ENCODE assay signal across 8 cellular contexts in genomic region chr3:14921034-14921616, GRCh38. TPM values are rescaled to one million over a fixed set of nuclear protein-coding genes. Genes with fewer than 3 reads are reported as not detected.
DNase-seq lines count a peak whose midpoint lies in the region; ATAC-seq and TF ChIP-seq lines count a peak whose summit lies in the region.

No MANE protein-coding gene starts in this region.

- no peaks in the 10 kb centered on the region for H3K4me1 Mint-ChIP-seq in CD8-positive, alpha-beta T cell (ENCODE audit: low read depth)
- no peaks in the 10 kb centered on the region for H3K4me1 Mint-ChIP-seq in activated T-cell treated with anti-CD3 and anti-CD28 coated beads, Interleukin-2, amount 50 U/mL, for 4 hours (ENCODE audit: low read depth)
- H3K4me1 Mint-ChIP-seq in nephron, result no peaks in the 10 kb centered on the region
- H3K4me1 Mint-ChIP-seq in stimulated activated naive B cell treated with anti-CD40 and anti-IgM and Interleukin-4, amounts not matched to agents 10 μg/mL and 1 μg/mL and 100 μg/mL, for 72 hours, result peaks cover 0 to 8% of the 10 kb centered on the region in 2 donors

- no peaks in the 10 kb centered on the region for H3K36me3 ChIP-seq in CD8-positive, alpha-beta T cell (ENCODE audit: insufficient read depth, low read length)
- no peaks in the 10 kb centered on the region for H3K36me3 ChIP-seq in Panc1 (ENCODE audit: control insufficient read depth, insufficient read depth, low read length)
- H3K36me3 ChIP-seq in fibroblast of lung (ENCODE audit: control insufficient read depth, insufficient read depth, low read length), result no peaks in the 10 kb centered on the region

- ATAC-seq in CD8-positive, alpha-beta T cell, result peak; percentile 99
- ATAC-seq in Panc1, result peak; percentile 87
- peak; percentile 92 to 93 for ATAC-seq in activated T-cell treated with anti-CD3 and anti-CD28 coated beads, Interleukin-2, amount 50 U/mL, for 4 hours
- peak; percentile 94 to 95 for ATAC-seq in stimulated activated naive B cell treated with anti-CD40 and anti-IgM and Interleukin-4, amounts not matched to agents 10 μg/mL and 1 μg/mL and 100 μg/mL, for 72 hours (replicated peaks)

- intact Hi-C loops in CD8-positive, alpha-beta T cell (cut with DNase I, micrococcal nuclease), result loop anchor here (1.0 to 5.0 kb wide), 9 partner anchors 130 to 1024 kb away; no protein-coding TSS in a partner anchor
- intact Hi-C loops in Panc1 (cut with micrococcal nuclease; ENCODE audit: unreplicated experiment), result loop anchor here (1.0 to 10.0 kb wide), 3 partner anchors 114 to 414 kb away; no protein-coding TSS in a partner anchor

- H3K9me3 ChIP-seq in CD8-positive, alpha-beta T cell (ENCODE audit: low read length), result no peaks in the 10 kb centered on the region
- H3K9me3 ChIP-seq in Panc1 (ENCODE audit: control insufficient read depth, insufficient read depth, low read depth, low read length), result no peaks in the 10 kb centered on the region
- H3K9me3 ChIP-seq in fibroblast of lung (ENCODE audit: control insufficient read depth, insufficient read depth, low read depth, low read length), result no peaks in the 10 kb centered on the region

- no peaks in the 10 kb centered on the region for H3K36me3 Mint-ChIP-seq in CD8-positive, alpha-beta T cell
- H3K36me3 Mint-ChIP-seq in activated T-cell treated with anti-CD3 and anti-CD28 coated beads, Interleukin-2, amount 50 U/mL, for 4 hours (ENCODE audit: insufficient read depth), result no peaks in the 10 kb centered on the region
- no peaks in the 10 kb centered on the region for H3K36me3 Mint-ChIP-seq in nephron (ENCODE audit: low read depth)
- H3K36me3 Mint-ChIP-seq in stimulated activated naive B cell treated with anti-CD40 and anti-IgM and Interleukin-4, amounts not matched to agents 10 μg/mL and 1 μg/mL and 100 μg/mL, for 72 hours, result no peaks in the 10 kb centered on the region

- H3K79me2 ChIP-seq in fibroblast of lung (ENCODE audit: control insufficient read depth, insufficient read depth, low read length), result no peaks in the 10 kb centered on the region

- peak; percentile 68 to 93 (median 78) for DNase-seq in CD8-positive, alpha-beta T cell
- DNase-seq in GM20000 (ENCODE audit: low spot score) (peak; percentile 76), KG1 (lab: John Stamatoyannopoulos, UW) (peak; percentile 77), Panc1 (ENCODE audit: low read depth, low spot score) (peak; percentile 51), fibroblast of lung (ENCODE audit: low read depth in 2 of 2) (peak; percentile 76 to 85)
- peak; percentile 77 for DNase-seq in activated T-cell treated with anti-CD3 and anti-CD28 coated beads, Interleukin-2, amount 50 U/mL, for 4 hours
- DNase-seq in stimulated activated naive B cell treated with anti-CD40 and anti-IgM and Interleukin-4, amounts not matched to agents 10 μg/mL and 1 μg/mL and 100 μg/mL, for 72 hours, result peak; percentile 68

- H3K9ac ChIP-seq in fibroblast of lung (ENCODE audit: insufficient read depth, low read length), result no peak overlapping the region

- no TSS peak for BruUV-seq in Panc1 (replicated peaks; lab: Mats Ljungman, UMichigan)

- TF ChIP-seq CTCF in CD8-positive, alpha-beta T cell (IDR thresholded peaks at IDR 0.05), result peak; percentile 99
- TF ChIP-seq CTCF in GM20000 (IDR thresholded peaks at IDR 0.05; ENCODE audit: extremely low read depth, missing control alignments), result peak; percentile 95
- TF ChIP-seq CTCF in Panc1 (IDR thresholded peaks at IDR 0.05), result peak; percentile 91
- peak; percentile 94 to 95 for TF ChIP-seq CTCF in fibroblast of lung (conservative IDR thresholded peaks at IDR 0.05 in 1 of 2, IDR thresholded peaks at IDR 0.05 in 1 of 2; ENCODE audit: low read depth in 1 of 2, low read length in 2 of 2)
- TF ChIP-seq CTCF in nephron (IDR thresholded peaks at IDR 0.05; ENCODE audit: unreplicated experiment in 3 of 3), result peak; percentile 98 to 99 (median 98)

- H3K4me3 Mint-ChIP-seq in CD8-positive, alpha-beta T cell, result no peak overlapping the region
- no peak overlapping the region for H3K4me3 Mint-ChIP-seq in activated T-cell treated with anti-CD3 and anti-CD28 coated beads, Interleukin-2, amount 50 U/mL, for 4 hours
- H3K4me3 Mint-ChIP-seq in nephron, result no peak overlapping the region
- H3K4me3 Mint-ChIP-seq in stimulated activated naive B cell treated with anti-CD40 and anti-IgM and Interleukin-4, amounts not matched to agents 10 μg/mL and 1 μg/mL and 100 μg/mL, for 72 hours, result no peak overlapping the region

- in situ Hi-C loops in Panc1 (cut with HindIII; ENCODE audit: low pct_unique_long_range_greater_than_20kb, low sequenced_read_pairs), result no loop called here

- no peaks in the 10 kb centered on the region for H3K27me3 Mint-ChIP-seq in CD8-positive, alpha-beta T cell (ENCODE audit: low read depth)
- no peaks in the 10 kb centered on the region for H3K27me3 Mint-ChIP-seq in activated T-cell treated with anti-CD3 and anti-CD28 coated beads, Interleukin-2, amount 50 U/mL, for 4 hours (ENCODE audit: low read depth)
- H3K27me3 Mint-ChIP-seq in nephron (ENCODE audit: low read depth), result peaks cover 13% of the 10 kb centered on the region
- peaks cover 0 to 13% of the 10 kb centered on the region in 2 donors for H3K27me3 Mint-ChIP-seq in stimulated activated naive B cell treated with anti-CD40 and anti-IgM and Interleukin-4, amounts not matched to agents 10 μg/mL and 1 μg/mL and 100 μg/mL, for 72 hours

- H3K9me3 Mint-ChIP-seq in CD8-positive, alpha-beta T cell, result no peaks in the 10 kb centered on the region
- H3K9me3 Mint-ChIP-seq in activated T-cell treated with anti-CD3 and anti-CD28 coated beads, Interleukin-2, amount 50 U/mL, for 4 hours, result no peaks in the 10 kb centered on the region
- H3K9me3 Mint-ChIP-seq in nephron, result no peaks in the 10 kb centered on the region
- no peaks in the 10 kb centered on the region for H3K9me3 Mint-ChIP-seq in stimulated activated naive B cell treated with anti-CD40 and anti-IgM and Interleukin-4, amounts not matched to agents 10 μg/mL and 1 μg/mL and 100 μg/mL, for 72 hours

- H3K4me2 ChIP-seq in fibroblast of lung (ENCODE audit: extremely low read depth, insufficient read depth, low read length), result no peak overlapping the region

- H3K4me3 ChIP-seq in CD8-positive, alpha-beta T cell (ENCODE audit: low read depth, low read length), result no peak overlapping the region
- H3K4me3 ChIP-seq in Panc1 (ENCODE audit: low read depth in 2 of 2, low read length in 2 of 2), result no peak overlapping the region
- H3K4me3 ChIP-seq in fibroblast of lung (replicated peaks in 1 of 4; ENCODE audit: control extremely low read depth in 1 of 4, insufficient read depth in 1 of 4, low read depth in 3 of 4, low read length in 4 of 4), result no peak overlapping the region

- H3K27me3 ChIP-seq in CD8-positive, alpha-beta T cell (ENCODE audit: insufficient read depth, low read length), result no peaks in the 10 kb centered on the region
- no peaks in the 10 kb centered on the region for H3K27me3 ChIP-seq in Panc1 (ENCODE audit: control insufficient read depth, insufficient read depth, low read length)
- H3K27me3 ChIP-seq in fibroblast of lung (ENCODE audit: control insufficient read depth, insufficient read depth, low read length), result no peaks in the 10 kb centered on the region

- H2AFZ ChIP-seq in fibroblast of lung (ENCODE audit: low read length), result no peak overlapping the region

- no peak overlapping the region for H3K27ac ChIP-seq in CD8-positive, alpha-beta T cell (ENCODE audit: low read depth, low read length)
- no peak overlapping the region for H3K27ac ChIP-seq in Panc1 (ENCODE audit: low read length)
- no peak overlapping the region for H3K27ac ChIP-seq in fibroblast of lung (ENCODE audit: insufficient read depth, low read length)

- no peak overlapping the region for H3K27ac Mint-ChIP-seq in CD8-positive, alpha-beta T cell
- H3K27ac Mint-ChIP-seq in nephron, result no peak overlapping the region
- H3K27ac Mint-ChIP-seq in stimulated activated naive B cell treated with anti-CD40 and anti-IgM and Interleukin-4, amounts not matched to agents 10 μg/mL and 1 μg/mL and 100 μg/mL, for 72 hours, result no peak overlapping the region

- CTCF ChIA-PET in CD8-positive, alpha-beta T cell (lab: Charles Lee), result interaction anchor here (0.6 to 5.3 kb wide), 40 partner anchors 11 to 1025 kb away, joined by 3 to 24 read pairs (median 4); partner anchors contain the start of gene CCDC174
- CTCF ChIA-PET in Panc1 (lab: Charles Lee), result interaction anchor here (0.5 to 1.5 kb wide), 8 partner anchors 16 to 248 kb away, joined by 3 to 8 read pairs (median 4); no protein-coding TSS in a partner anchor

- POLR2A ChIA-PET in CD8-positive, alpha-beta T cell (lab: Charles Lee), result interaction anchor here (1.5 kb wide), 1 partner anchor 270 kb away, joined by 4 read pairs; the partner anchor contains the start of gene CCDC174
- POLR2A ChIA-PET in Panc1 (lab: Charles Lee), result interaction anchor here (0.6 kb wide), 1 partner anchor 443 kb away, joined by 17 read pairs; no protein-coding TSS in a partner anchor

- peaks cover 4% of the 10 kb centered on the region for H3K4me1 ChIP-seq in CD8-positive, alpha-beta T cell (ENCODE audit: insufficient read depth, low read length)
- H3K4me1 ChIP-seq in Panc1 (ENCODE audit: control insufficient read depth, insufficient read depth, low read length) (no peaks in the 10 kb centered on the region), fibroblast of lung (ENCODE audit: control insufficient read depth, extremely low read depth, insufficient read depth, low read length) (no peaks in the 10 kb centered on the region)

- no peaks in the 10 kb centered on the region for H4K20me1 ChIP-seq in fibroblast of lung (ENCODE audit: control insufficient read depth, extremely low read depth, insufficient read depth, low read length)

RNA-seq across cellular contexts. Expression of gene NR2C2, which starts 26.3 kb away (rescaled TPM):
- 10 to 100 TPM; 29.9 to 36.8 TPM for total RNA-seq in CD8-positive, alpha-beta T cell
- total RNA-seq in Panc1 (2021; ENCODE audit: unreplicated experiment), result 30.6 TPM
- polyA plus RNA-seq in Panc1 (2012; ENCODE audit: insufficient read length), result 17.2 TPM
- 10 to 100 TPM; 36.5 to 39.0 (median 38.8) TPM for total RNA-seq in activated T-cell treated with anti-CD3 and anti-CD28 coated beads, Interleukin-2, amount 50 U/mL, for 4 hours
- total RNA-seq in fibroblast of lung, result 20.0 and 27.9 TPM in 2 replicates
- 13.5 and 15.0 TPM in 2 replicates for polyA plus RNA-seq in fibroblast of lung
- 10.3 and 14.2 TPM in 2 replicates for polyA plus RNA-seq in fibroblast of lung (2012)
- polyA minus RNA-seq in fibroblast of lung (ENCODE audit: low replicate concordance), result 55.2 and 56.2 TPM in 2 replicates
